Comparison of ENCODE assay signal across 8 cellular contexts in genomic region chr12:27243804-27244679, GRCh38. TPM values are rescaled to one million over a fixed set of nuclear protein-coding genes. Genes with fewer than 3 reads are reported as not detected.
DNase-seq lines count a peak whose midpoint lies in the region; ATAC-seq and TF ChIP-seq lines count a peak whose summit lies in the region.

STK38L (plus strand) TSS chr12:27244286; CDS start chr12:27297721, 53,435 bp downstream.

- H3K79me1 ChIP-seq in trophoblast cell (ENCODE audit: low read length), result peaks cover 9% of the 10 kb centered on the region

- in situ Hi-C loops in transverse colon (cut with MboI; ENCODE audit: low pct_ligation_motif_present in 1 of 4, low pct_unique_long_range_greater_than_20kb in 1 of 4, low sequenced_read_pairs in 3 of 4), result loop anchor here in 1 of 4 donors (10.0 kb wide), 1 partner anchor 219 kb away; the partner anchor contains the start of gene MED21

- peak within 1 kb of the TSS; percentile 65 for H2BK120ac ChIP-seq in trophoblast cell (ENCODE audit: insufficient read depth, low read length, poor library complexity)

- H4K8ac ChIP-seq in trophoblast cell (ENCODE audit: low read depth, low read length), result peak within 1 kb of the TSS; percentile 86

- H2BK5ac ChIP-seq in trophoblast cell (ENCODE audit: low read depth, low read length, poor library complexity), result peak within 1 kb of the TSS; percentile 32

- H3K27ac ChIP-seq in cardiac muscle cell (peak within 1 kb of the TSS; percentile 70), trophoblast cell (ENCODE audit: low read depth, low read length) (peak within 1 kb of the TSS; percentile 55), transverse colon (peak within 1 kb of the TSS; percentile 91 to 94 (median 92))

- H3K4me2 ChIP-seq in trophoblast cell (ENCODE audit: low read length), result peak within 1 kb of the TSS; percentile 72

- H2AFZ ChIP-seq in trophoblast cell (ENCODE audit: insufficient read depth, low read length, poor library complexity), result peak within 1 kb of the TSS; percentile 78

- H3K23ac ChIP-seq in trophoblast cell (ENCODE audit: low read length), result no peak within 1 kb of the TSS

- peak; percentile 95 for ATAC-seq in HG02678 (IDR thresholded peaks at IDR 0.05; ENCODE audit: unreplicated experiment)

- intact Hi-C loops in transverse colon (cut with DNase I; ENCODE audit: low total_unique reads), result no loop called here

- H2BK12ac ChIP-seq in trophoblast cell (ENCODE audit: low read length), result no peak within 1 kb of the TSS

- H4K91ac ChIP-seq in trophoblast cell (ENCODE audit: low read depth, low read length), result peak within 1 kb of the TSS; percentile 63

- H3K14ac ChIP-seq in trophoblast cell (ENCODE audit: low read length), result peak within 1 kb of the TSS; percentile 83

- H3K9ac ChIP-seq in adipocyte (ENCODE audit: low read length) (peak within 1 kb of the TSS; percentile 95), trophoblast cell (ENCODE audit: low read length) (peak within 1 kb of the TSS; percentile 90)

- no peak for TF ChIP-seq EP300 in transverse colon (IDR thresholded peaks at IDR 0.05; ENCODE audit: low read depth)

- H4K12ac ChIP-seq in trophoblast cell (ENCODE audit: low read depth, low read length), result peak within 1 kb of the TSS; percentile 63

- H3K27me3 ChIP-seq in adipocyte (replicated peaks; ENCODE audit: control insufficient read depth, insufficient read depth, low read length), result no peaks in the 10 kb centered on the region
- no peaks in the 10 kb centered on the region for H3K27me3 ChIP-seq in cardiac muscle cell
- H3K27me3 ChIP-seq in trophoblast cell (ENCODE audit: insufficient read depth, low read length), result no peaks in the 10 kb centered on the region
- H3K27me3 ChIP-seq in transverse colon, result no peaks in the 10 kb centered on the region

- peak; percentile 32 for TF ChIP-seq CTCF in GM12873 (IDR thresholded peaks at IDR 0.05; ENCODE audit: insufficient read depth, low read depth, low read length, missing control alignments)
- peak; percentile 23 for TF ChIP-seq CTCF in cardiac muscle cell (IDR thresholded peaks at IDR 0.05; ENCODE audit: low read depth, low read length)
- TF ChIP-seq CTCF in transverse colon (IDR thresholded peaks at IDR 0.05), result no peak

- DNase-seq in NCI-H1105 treated with DMSO at 0.1 percent for 48 hours (lab: John Stamatoyannopoulos, UW) (peak; percentile 92), SW480 (ENCODE audit: low spot score) (peak; percentile 100), adipocyte (ENCODE audit: low read depth) (peak; percentile 99), cardiac muscle cell (ENCODE audit: low read depth in 1 of 2, low spot score in 1 of 2) (peak; percentile 93 to 98), trophoblast cell (peak; percentile 98 to 99), transverse colon (peak; percentile 99)

- TF ChIP-seq POLR2A in transverse colon (IDR thresholded peaks at IDR 0.05), result peak; percentile 93

- no peaks in the 10 kb centered on the region for H3K36me3 ChIP-seq in adipocyte (ENCODE audit: control insufficient read depth, insufficient read depth, low read length, severe bottlenecking)
- H3K36me3 ChIP-seq in cardiac muscle cell, result no peaks in the 10 kb centered on the region
- H3K36me3 ChIP-seq in trophoblast cell (ENCODE audit: control insufficient read depth in 1 of 2, insufficient read depth in 2 of 2, low read length in 2 of 2), result no peaks in the 10 kb centered on the region
- no peaks in the 10 kb centered on the region for H3K36me3 ChIP-seq in transverse colon

- no peak within 1 kb of the TSS for H2AK5ac ChIP-seq in trophoblast cell (ENCODE audit: low read length)

- no CpG with 5 or more reads among the region's 69 CpGs for WGBS in trophoblast cell (ENCODE audit: extremely low coverage, insufficient coverage, insufficient read length)
- WGBS in transverse colon (ENCODE audit: low coverage in 1 of 2), 2 donors, result 5% methylated on average over 65 of the region's 69 CpGs; no CpG with 5 or more reads in 1 of the 2 donors

- H3K9me3 ChIP-seq in adipocyte (ENCODE audit: control insufficient read depth, low read length) (no peaks in the 10 kb centered on the region), cardiac muscle cell (ENCODE audit: low read depth) (no peaks in the 10 kb centered on the region), trophoblast cell (ENCODE audit: insufficient read depth, low read depth, low read length) (peaks cover 2% of the 10 kb centered on the region), transverse colon (no peaks in the 10 kb centered on the region)

- peak within 1 kb of the TSS; percentile 76 for H3K18ac ChIP-seq in trophoblast cell (ENCODE audit: low read length)

- H3K4ac ChIP-seq in trophoblast cell (ENCODE audit: low read depth, low read length), result peak within 1 kb of the TSS; percentile 60

- H3K4me1 ChIP-seq in adipocyte (ENCODE audit: control insufficient read depth, insufficient read depth, low read length) (peaks cover 24% of the 10 kb centered on the region), cardiac muscle cell (ENCODE audit: low read depth) (peaks cover 10% of the 10 kb centered on the region), trophoblast cell (ENCODE audit: control insufficient read depth in 1 of 2, insufficient read depth in 2 of 2, low read length in 2 of 2) (peaks cover 0 to 2% of the 10 kb centered on the region in 2 experiments), transverse colon (peaks cover 4 to 36% (median 14%) of the 10 kb centered on the region in 4 donors)

- H3K4me3 ChIP-seq in adipocyte (ENCODE audit: low read length), result peak within 1 kb of the TSS; percentile 99
- peak within 1 kb of the TSS; percentile 49 for H3K4me3 ChIP-seq in cardiac muscle cell
- H3K4me3 ChIP-seq in trophoblast cell (ENCODE audit: low read depth, low read length), result peak within 1 kb of the TSS; percentile 84
- peak within 1 kb of the TSS; percentile 69 to 82 (median 74) for H3K4me3 ChIP-seq in transverse colon

- peaks cover 5% of the 10 kb centered on the region for H3K79me2 ChIP-seq in trophoblast cell (ENCODE audit: control insufficient read depth, insufficient read depth, low read length, poor library complexity)

RNA-seq across cellular contexts. Expression of gene STK38L, which starts in this region (rescaled TPM):
- total RNA-seq in cardiac muscle cell, result 29.3 and 30.0 TPM in 2 replicates
- 19.5 and 20.3 TPM in 2 replicates for polyA plus RNA-seq in cardiac muscle cell
- polyA plus RNA-seq in trophoblast cell (2013), result 28.6 and 30.7 TPM in 2 replicates
- total RNA-seq in transverse colon, result 10 to 100 TPM; 18.5 to 51.8 (median 40.9) TPM

Comparison
In these comparisons a context has a peak if more than half of its experiments do, and no peak if none do; other contexts are left out.
1. Peak in every context shown above with its lines: DNase-seq, ATAC-seq, H3K4me3 ChIP-seq and H3K27ac ChIP-seq.
2. CTCF ChIP-seq: peak in GM12873 (single experiment) and cardiac muscle cell (single experiment); none in transverse colon (0 of 5).
3. H3K4me3 ChIP-seq: peak in every context shown above with its lines; median percentile 99 in adipocyte; 84 in trophoblast cell; 74 in transverse colon; 49 in cardiac muscle cell.